8 cellular contexts compared by ENCODE assay signal in the genomic region with DNA sequence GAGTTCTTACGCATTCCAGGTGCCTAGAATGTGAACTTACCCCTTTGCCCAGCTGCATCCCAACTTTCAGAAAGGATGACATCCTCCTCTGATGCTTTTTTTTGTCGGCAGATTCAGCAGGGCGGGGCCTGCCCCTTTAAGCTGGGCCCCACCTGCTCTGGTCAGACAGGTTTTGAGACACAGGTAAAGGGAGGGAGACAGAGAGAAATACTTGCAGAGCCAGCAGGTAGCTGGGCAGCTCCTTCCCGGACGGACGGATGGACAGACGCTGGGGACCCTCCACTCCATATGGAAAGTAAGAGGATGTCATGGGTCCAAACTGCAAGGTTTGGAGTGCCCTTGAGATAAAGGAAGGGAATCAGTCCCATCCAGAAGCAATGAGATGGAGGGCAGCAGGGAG. TPM values are rescaled to one million over a fixed set of nuclear protein-coding genes. Genes with fewer than 3 reads are reported as not detected.
A peak's percentile ranks its signal among the peaks of the same experiment; 100 is the strongest.
DNase-seq lines count a peak whose midpoint lies in the region; ATAC-seq, FAIRE-seq and TF ChIP-seq lines count a peak whose summit lies in the region.

A gene with protein sequence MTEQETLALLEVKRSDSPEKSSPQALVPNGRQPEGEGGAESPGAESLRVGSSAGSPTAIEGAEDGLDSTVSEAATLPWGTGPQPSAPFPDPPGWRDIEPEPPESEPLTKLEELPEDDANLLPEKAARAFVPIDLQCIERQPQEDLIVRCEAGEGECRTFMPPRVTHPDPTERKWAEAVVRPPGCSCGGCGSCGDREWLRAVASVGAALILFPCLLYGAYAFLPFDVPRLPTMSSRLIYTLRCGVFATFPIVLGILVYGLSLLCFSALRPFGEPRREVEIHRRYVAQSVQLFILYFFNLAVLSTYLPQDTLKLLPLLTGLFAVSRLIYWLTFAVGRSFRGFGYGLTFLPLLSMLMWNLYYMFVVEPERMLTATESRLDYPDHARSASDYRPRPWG (plus strand): TSS at position 214 of the 400 bp plus-strand sequence. CDS start 902 bp downstream, outside the sequence.

- no peaks in the 10 kb centered on the region for H3K27me3 ChIP-seq in mononuclear cell (ENCODE audit: insufficient read depth, low read length)

- in situ Hi-C loops in T47D (cut with HindIII; ENCODE audit: low pct_unique_long_range_greater_than_20kb, low sequenced_read_pairs), result no loop called here

- POLR2A ChIA-PET in A549 (lab: Yijun Ruan, JAX), result interaction anchor here (2.5 to 2.6 kb wide), 2 partner anchors 11 to 71 kb away, joined by 12 to 16 read pairs; a partner anchor contains a TSS

- no peak for TF ChIP-seq EP300 in A549 (IDR thresholded peaks at IDR 0.05)

- peak within 1 kb of the TSS; percentile 83 for H3K4me3 ChIP-seq in A549
- peak within 1 kb of the TSS; percentile 89 for H3K4me3 ChIP-seq in mononuclear cell (ENCODE audit: low read length)

- H3K27ac ChIP-seq in A549, result peak within 1 kb of the TSS; percentile 90 to 95

- H3K4me2 ChIP-seq in A549, result peak within 1 kb of the TSS; percentile 98

- TF ChIP-seq RAD21 in A549 (conservative IDR thresholded peaks at IDR 0.05 in 1 of 2, IDR thresholded peaks at IDR 0.05 in 1 of 2), result no peak

- WGBS in A549 (ENCODE audit: missing lambda C conversion rate), result 83% methylated on average over 7 of the region's 7 CpGs

- no peaks in the 10 kb centered on the region for H3K9me3 ChIP-seq in A549
- no peaks in the 10 kb centered on the region for H3K9me3 ChIP-seq in mononuclear cell (ENCODE audit: low read depth, low read length)

- no peak for TF ChIP-seq CTCF in A549 (IDR thresholded peaks at IDR 0.05)

- ATAC-seq in A549 (no peak), HG03442 (IDR thresholded peaks at IDR 0.05; ENCODE audit: unreplicated experiment) (no peak), GM21737 (IDR thresholded peaks at IDR 0.05; ENCODE audit: unreplicated experiment) (no peak)

- FAIRE-seq in A549 (lab: Jason Lieb, UNC), result no peak

- H3K4me1 ChIP-seq in A549 (peaks cover 21% of the 10 kb centered on the region), mononuclear cell (ENCODE audit: insufficient read depth, low read length) (peaks cover 54% of the 10 kb centered on the region)

- TF ChIP-seq POLR2A in A549 (IDR thresholded peaks at IDR 0.05; ENCODE audit: low read length), result no peak

- CTCF ChIA-PET in A549 (lab: Yijun Ruan, JAX), result interaction anchor here (0.9 to 3.1 kb wide), 6 partner anchors 10 to 194 kb away, joined by 3 to 9 read pairs (median 6); no protein-coding TSS in a partner anchor

- DNase-seq in A549 (ENCODE audit: low read depth in 1 of 2, low spot score in 1 of 2), result no peak
- DNase-seq in HPDE6-E6E7 (ENCODE audit: extremely low spot score), result peak; percentile 67
- peak; percentile 78 to 93 for DNase-seq in T47D (ENCODE audit: low read depth in 1 of 2, low spot score in 1 of 2)
- no peak for DNase-seq in amniotic stem cell (lab: John Stamatoyannopoulos, UW)
- DNase-seq in NCI-H1048 (lab: John Stamatoyannopoulos, UW), result no peak

TF ChIP-seq in A549, 52 proteins besides CTCF, POLR2A, EP300 and RAD21:
- TF ChIP-seq ZC3H11A (IDR thresholded peaks at IDR 0.05), result no peak
- no peak for TF ChIP-seq SREBF2 (IDR thresholded peaks at IDR 0.05)
- TF ChIP-seq ZFP36 (IDR thresholded peaks at IDR 0.05; ENCODE audit: borderline replicate concordance, partially characterized antibody), result no peak
- no peak for TF ChIP-seq ESRRA (IDR thresholded peaks at IDR 0.05; ENCODE audit: borderline replicate concordance, low read length)
- TF ChIP-seq, protein P1, sequence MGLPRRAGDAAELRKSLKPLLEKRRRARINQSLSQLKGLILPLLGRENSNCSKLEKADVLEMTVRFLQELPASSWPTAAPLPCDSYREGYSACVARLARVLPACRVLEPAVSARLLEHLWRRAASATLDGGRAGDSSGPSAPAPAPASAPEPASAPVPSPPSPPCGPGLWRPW (IDR thresholded peaks at IDR 0.05), result no peak
- no peak for TF ChIP-seq CBX8 (IDR thresholded peaks at IDR 0.05)
- no peak for TF ChIP-seq NPAS2 (CRISPR knock-in tag; IDR thresholded peaks at IDR 0.05; ENCODE audit: borderline replicate concordance)
- no peak for TF ChIP-seq GATA3 (IDR thresholded peaks at IDR 0.05; ENCODE audit: borderline replicate concordance)
- TF ChIP-seq, protein P2, sequence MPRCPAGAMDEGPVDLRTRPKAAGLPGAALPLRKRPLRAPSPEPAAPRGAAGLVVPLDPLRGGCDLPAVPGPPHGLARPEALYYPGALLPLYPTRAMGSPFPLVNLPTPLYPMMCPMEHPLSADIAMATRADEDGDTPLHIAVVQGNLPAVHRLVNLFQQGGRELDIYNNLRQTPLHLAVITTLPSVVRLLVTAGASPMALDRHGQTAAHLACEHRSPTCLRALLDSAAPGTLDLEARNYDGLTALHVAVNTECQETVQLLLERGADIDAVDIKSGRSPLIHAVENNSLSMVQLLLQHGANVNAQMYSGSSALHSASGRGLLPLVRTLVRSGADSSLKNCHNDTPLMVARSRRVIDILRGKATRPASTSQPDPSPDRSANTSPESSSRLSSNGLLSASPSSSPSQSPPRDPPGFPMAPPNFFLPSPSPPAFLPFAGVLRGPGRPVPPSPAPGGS (IDR thresholded peaks at IDR 0.05), result no peak
- no peak for TF ChIP-seq RNF2 (IDR thresholded peaks at IDR 0.05; ENCODE audit: borderline replicate concordance, low read depth)
- no peak for TF ChIP-seq RCOR1 (IDR thresholded peaks at IDR 0.05; ENCODE audit: low read depth, low read length)
- TF ChIP-seq JUN (IDR thresholded peaks at IDR 0.05), result no peak
- TF ChIP-seq, protein P3, sequence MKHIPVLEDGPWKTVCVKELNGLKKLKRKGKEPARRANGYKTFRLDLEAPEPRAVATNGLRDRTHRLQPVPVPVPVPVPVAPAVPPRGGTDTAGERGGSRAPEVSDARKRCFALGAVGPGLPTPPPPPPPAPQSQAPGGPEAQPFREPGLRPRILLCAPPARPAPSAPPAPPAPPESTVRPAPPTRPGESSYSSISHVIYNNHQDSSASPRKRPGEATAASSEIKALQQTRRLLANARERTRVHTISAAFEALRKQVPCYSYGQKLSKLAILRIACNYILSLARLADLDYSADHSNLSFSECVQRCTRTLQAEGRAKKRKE (CRISPR knock-in tag; IDR thresholded peaks at IDR 0.05; ENCODE audit: low read depth), result no peak
- TF ChIP-seq JUNB (IDR thresholded peaks at IDR 0.05), result no peak
- TF ChIP-seq SMC3 (IDR thresholded peaks at IDR 0.05), result no peak
- TF ChIP-seq, protein P4, sequence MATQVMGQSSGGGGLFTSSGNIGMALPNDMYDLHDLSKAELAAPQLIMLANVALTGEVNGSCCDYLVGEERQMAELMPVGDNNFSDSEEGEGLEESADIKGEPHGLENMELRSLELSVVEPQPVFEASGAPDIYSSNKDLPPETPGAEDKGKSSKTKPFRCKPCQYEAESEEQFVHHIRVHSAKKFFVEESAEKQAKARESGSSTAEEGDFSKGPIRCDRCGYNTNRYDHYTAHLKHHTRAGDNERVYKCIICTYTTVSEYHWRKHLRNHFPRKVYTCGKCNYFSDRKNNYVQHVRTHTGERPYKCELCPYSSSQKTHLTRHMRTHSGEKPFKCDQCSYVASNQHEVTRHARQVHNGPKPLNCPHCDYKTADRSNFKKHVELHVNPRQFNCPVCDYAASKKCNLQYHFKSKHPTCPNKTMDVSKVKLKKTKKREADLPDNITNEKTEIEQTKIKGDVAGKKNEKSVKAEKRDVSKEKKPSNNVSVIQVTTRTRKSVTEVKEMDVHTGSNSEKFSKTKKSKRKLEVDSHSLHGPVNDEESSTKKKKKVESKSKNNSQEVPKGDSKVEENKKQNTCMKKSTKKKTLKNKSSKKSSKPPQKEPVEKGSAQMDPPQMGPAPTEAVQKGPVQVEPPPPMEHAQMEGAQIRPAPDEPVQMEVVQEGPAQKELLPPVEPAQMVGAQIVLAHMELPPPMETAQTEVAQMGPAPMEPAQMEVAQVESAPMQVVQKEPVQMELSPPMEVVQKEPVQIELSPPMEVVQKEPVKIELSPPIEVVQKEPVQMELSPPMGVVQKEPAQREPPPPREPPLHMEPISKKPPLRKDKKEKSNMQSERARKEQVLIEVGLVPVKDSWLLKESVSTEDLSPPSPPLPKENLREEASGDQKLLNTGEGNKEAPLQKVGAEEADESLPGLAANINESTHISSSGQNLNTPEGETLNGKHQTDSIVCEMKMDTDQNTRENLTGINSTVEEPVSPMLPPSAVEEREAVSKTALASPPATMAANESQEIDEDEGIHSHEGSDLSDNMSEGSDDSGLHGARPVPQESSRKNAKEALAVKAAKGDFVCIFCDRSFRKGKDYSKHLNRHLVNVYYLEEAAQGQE (IDR thresholded peaks at IDR 0.05), result no peak
- TF ChIP-seq CBX2 (IDR thresholded peaks at IDR 0.05; ENCODE audit: borderline replicate concordance, low read depth), result no peak
- TF ChIP-seq HDAC2 (IDR thresholded peaks at IDR 0.05), result no peak
- TF ChIP-seq HOXB13 (CRISPR knock-in tag; IDR thresholded peaks at IDR 0.05; ENCODE audit: low read depth), result no peak
- no peak for TF ChIP-seq CHD2 (IDR thresholded peaks at IDR 0.05; ENCODE audit: low read length, partially characterized antibody)

RNA-seq across cellular contexts. Expression of the gene that starts here (rescaled TPM):
- 7.2 and 7.5 TPM in 2 replicates for polyA plus RNA-seq in A549 (2011; rRNA removed)
- polyA plus RNA-seq in A549 (2012; cell fraction: cytosol; rRNA removed), result 12.3 and 13.1 TPM in 2 replicates
- polyA plus RNA-seq in A549 (2012; cell fraction: nucleus; rRNA removed), result 23.9 and 26.7 TPM in 2 replicates
- 5.7 to 6.3 TPM (median 6.3 TPM) in 3 replicates for polyA plus RNA-seq in A549 (2017; fragmentation: RNase III; extraction: RNeasy Plus Mini Kit Qiagen cat#74134 plus additional on column Dnase treatment)
- 6.4 TPM in 2 replicates for polyA minus RNA-seq in A549 (2011; rRNA and poly(A)+ RNA removed)
- total RNA-seq in mononuclear cell, result 0.42 TPM

Comparison
In these comparisons a context has a peak if more than half of its experiments do, and no peak if none do; other contexts are left out.
1. DNase-seq: peak in HPDE6-E6E7 (single experiment) and T47D (2 of 2); none in A549 (0 of 2), amniotic stem cell (single experiment) and NCI-H1048 (single experiment).